ENCODE assay signal across 16 cellular contexts in the genomic region with DNA sequence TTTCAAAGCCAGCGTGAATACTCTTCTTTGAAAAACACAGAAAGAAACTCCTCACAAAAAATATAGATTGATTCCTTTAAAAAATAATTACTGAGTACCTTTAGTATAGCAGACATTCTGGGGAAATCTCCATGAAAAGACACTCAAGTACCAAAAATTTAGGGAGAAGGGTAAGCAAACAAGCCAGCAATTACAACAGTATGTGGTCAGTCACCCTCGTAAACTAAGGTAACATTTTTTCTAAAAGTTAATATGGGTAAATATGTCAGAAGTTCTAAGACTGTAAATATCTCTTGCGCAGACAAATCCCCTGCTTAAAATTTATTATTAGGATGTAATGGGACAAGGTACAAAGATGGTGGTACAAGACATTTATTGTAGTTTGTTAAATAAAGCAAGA.
"Had no signal": no experiment of that assay in that cellular context is flagged by ENCODE, and none has a peak within 500 bp of the region (broad histone marks: within the 10 kb centered on the region; RNA-seq: fewer than 3 reads in every experiment).

No MANE protein-coding gene starts in this region.

- H3K4me3 ChIP-seq: colonic mucosa, esophagus muscularis mucosa, left ventricle myocardium inferior, sigmoid colon, smooth muscle cell, upper lobe of left lung had no signal

- H3K9me3 Mint-ChIP-seq: activated naive CD8-positive, alpha-beta T cell treated with anti-CD3 and anti-CD28 coated beads, Interleukin-2, amount 10 ng/mL, durations not matched to agents 7 days and 5 days; naive thymus-derived CD4-positive, alpha-beta T cell had no signal

- H3K36me3 ChIP-seq: colonic mucosa, esophagus muscularis mucosa, left ventricle myocardium inferior, sigmoid colon, upper lobe of left lung had no signal

- DNase-seq: activated CD4-positive, CD25-positive, alpha-beta regulatory T cell; activated naive CD8-positive, alpha-beta T cell treated with anti-CD3 and anti-CD28 coated beads, Interleukin-2, amount 10 ng/mL, durations not matched to agents 7 days and 5 days; colonic mucosa; head of caudate nucleus; hypothalamus; left ventricle myocardium inferior; retina; SIG-M5; sigmoid colon; SK-N-SH; stimulated activated naive CD4-positive, alpha-beta T cell; upper lobe of left lung had no signal

- H3K27ac ChIP-seq: colonic mucosa, esophagus muscularis mucosa, left ventricle myocardium inferior, sigmoid colon, upper lobe of left lung had no signal

- H3K4me1 ChIP-seq: colonic mucosa, esophagus muscularis mucosa, left ventricle myocardium inferior, sigmoid colon, upper lobe of left lung had no signal

- H3K27me3 Mint-ChIP-seq: activated CD4-positive, alpha-beta T cell treated with anti-CD3 and anti-CD28 coated beads, Interleukin-2, amount 10 ng/mL, durations not matched to agents 7 days and 5 days; activated naive CD8-positive, alpha-beta T cell treated with anti-CD3 and anti-CD28 coated beads, Interleukin-2, amount 10 ng/mL, durations not matched to agents 7 days and 5 days; naive thymus-derived CD4-positive, alpha-beta T cell had no signal

- H3K27me3 ChIP-seq: colonic mucosa, esophagus muscularis mucosa, sigmoid colon, upper lobe of left lung had no signal

- H3K36me3 Mint-ChIP-seq: naive thymus-derived CD4-positive, alpha-beta T cell had no signal

- H3K9me3 ChIP-seq: colonic mucosa, esophagus muscularis mucosa, left ventricle myocardium inferior, sigmoid colon, SK-N-SH, upper lobe of left lung had no signal
